In genomic region chr10:100022403-100022802, GRCh38 we compare ENCODE assay signal across 24 cellular contexts. TPM values are rescaled to one million over a fixed set of nuclear protein-coding genes. Genes with fewer than 3 reads are reported as not detected.
A peak's percentile ranks its signal among the peaks of the same experiment; 100 is the strongest.
DNase-seq lines count a peak whose midpoint lies in the region; TF ChIP-seq lines count a peak whose summit lies in the region.
"Had no signal": no experiment of that assay in that cellular context is flagged by ENCODE, and none has a peak within 500 bp of the region (broad histone marks: within the 10 kb centered on the region; RNA-seq: fewer than 3 reads in every experiment).

No MANE protein-coding gene starts in this region.

- CTCF ChIA-PET in HEK293 (lab: Yijun Ruan, JAX): interaction anchor here (0.6 to 3.9 kb wide), 5 partner anchors 12 to 230 kb away, joined by 3 to 18 read pairs (median 4); partner anchors contain the start of gene DNMBP

- H3K4me1 ChIP-seq in HEK293 (ENCODE audit: control insufficient read depth, insufficient read depth, low read length) (peaks cover 4% of the 10 kb centered on the region; the same call in 1 of the 2 replicates), uterus (no peaks in the 10 kb centered on the region)
- H3K4me1 ChIP-seq: left lung had no signal

- H3K4me1 Mint-ChIP-seq in mesothelial cell of epicardium (peaks cover 20% of the 10 kb centered on the region), osteocyte (ENCODE audit: unreplicated experiment) (peaks cover 25% of the 10 kb centered on the region)

- H3K4me3 ChIP-seq in HEK293 (ENCODE audit: low read depth, low read length): no peak overlapping the region
- no peak overlapping the region for H3K4me3 ChIP-seq in uterus
- H3K4me3 ChIP-seq: cardiac muscle cell, left lung, neural progenitor cell had no signal

- no peaks in the 10 kb centered on the region for H3K9me3 ChIP-seq in HEK293 (ENCODE audit: control insufficient read depth, insufficient read depth, low read depth, low read length)
- H3K9me3 ChIP-seq in uterus: no peaks in the 10 kb centered on the region

- POLR2A ChIA-PET in HEK293 (lab: Yijun Ruan, JAX): no interaction called here

- H3K9me3 Mint-ChIP-seq in mesothelial cell of epicardium (peaks cover 13% of the 10 kb centered on the region), osteocyte (ENCODE audit: unreplicated experiment) (no peaks in the 10 kb centered on the region)
- H3K9me3 Mint-ChIP-seq: activated CD4-positive, alpha-beta T cell treated with anti-CD3 and anti-CD28 coated beads, Interleukin-2, amount 10 ng/mL, durations not matched to agents 24 days and 14 days; activated naive CD8-positive, alpha-beta T cell treated with anti-CD3 and anti-CD28 coated beads, Interleukin-2, amount 10 ng/mL, durations not matched to agents 7 days and 5 days; activated T-helper 2 cell treated with anti-CD3 and anti-CD28 coated beads, Interferon-gamma antibody, Interleukin-2, Interleukin-4, amounts not matched to agents 10 μg/mL and 5 μg/mL and 100 μg/mL, durations not matched to agents 14 hours and 24 hours and 36 hours had no signal

- H3K36me3 ChIP-seq in HEK293 (ENCODE audit: control insufficient read depth in 2 of 2, insufficient read depth in 1 of 2, low read length in 2 of 2): no peaks in the 10 kb centered on the region
- H3K36me3 ChIP-seq in uterus: no peaks in the 10 kb centered on the region
- H3K36me3 ChIP-seq: cardiac muscle cell, left lung, neural progenitor cell had no signal

- no peak overlapping the region for H3K27ac ChIP-seq in HEK293 (ENCODE audit: extremely low read depth, low read depth, low read length)
- no peak overlapping the region for H3K27ac ChIP-seq in uterus
- H3K27ac ChIP-seq: cardiac muscle cell, epithelial cell of prostate, left lung, neural progenitor cell had no signal

- H3K4me3 Mint-ChIP-seq in mesothelial cell of epicardium (no peak overlapping the region), osteocyte (ENCODE audit: unreplicated experiment) (no peak overlapping the region)
- H3K4me3 Mint-ChIP-seq: activated CD4-positive, alpha-beta T cell treated with anti-CD3 and anti-CD28 coated beads, Interleukin-2, amount 10 ng/mL, durations not matched to agents 24 days and 14 days; activated naive CD8-positive, alpha-beta T cell treated with anti-CD3 and anti-CD28 coated beads, Interleukin-2, amount 10 ng/mL, durations not matched to agents 7 days and 5 days; neural progenitor cell had no signal

- TF ChIP-seq CTCF in HEK293 (tag by site-specific recombination; IDR thresholded peaks at IDR 0.05): no peak
- no peak for TF ChIP-seq CTCF in mesothelial cell of epicardium (IDR thresholded peaks at IDR 0.05; ENCODE audit: unreplicated experiment)
- no peak for TF ChIP-seq CTCF in uterus (IDR thresholded peaks at IDR 0.05)
- no peak for TF ChIP-seq CTCF in osteocyte (IDR thresholded peaks at IDR 0.05)

- TF ChIP-seq POLR2A in uterus (IDR thresholded peaks at IDR 0.05): no peak

- DNase-seq in NCI-H2171 treated with DMSO at 0.1 percent for 48 hours (lab: John Stamatoyannopoulos, UW) (peak; percentile 33), NCI-H2171 (lab: John Stamatoyannopoulos, UW) (no peak), amniotic epithelial cell (ENCODE audit: low read depth) (peak; percentile 32), mesothelial cell of epicardium (ENCODE audit: low spot score in 2 of 2, unreplicated experiment in 2 of 2) (no peak), uterus (no peak), 8988T (no peak), osteocyte (ENCODE audit: extremely low spot score, unreplicated experiment) (no peak)
- DNase-seq: activated CD4-positive, alpha-beta T cell treated with anti-CD3 and anti-CD28 coated beads, Interleukin-2, amount 10 ng/mL, durations not matched to agents 24 days and 14 days; activated naive CD8-positive, alpha-beta T cell treated with anti-CD3 and anti-CD28 coated beads, Interleukin-2, amount 10 ng/mL, durations not matched to agents 7 days and 5 days; DMS153; KBM-7; left lung; NCI-H1417 treated with DMSO at 0.1 percent for 48 hours; SHP77 treated with DMSO at 0.1 percent for 48 hours; stimulated activated CD4-positive, alpha-beta T cell treated with anti-CD3 and anti-CD28 coated beads, Interleukin-4, amount 100 ng/mL, for 24 hours had no signal

- H3K27me3 Mint-ChIP-seq in mesothelial cell of epicardium (ENCODE audit: low read depth) (no peaks in the 10 kb centered on the region), osteocyte (ENCODE audit: unreplicated experiment) (no peaks in the 10 kb centered on the region)

- H3K27ac Mint-ChIP-seq in mesothelial cell of epicardium: peak overlapping the region; percentile 57
- H3K27ac Mint-ChIP-seq in osteocyte (ENCODE audit: unreplicated experiment): no peak overlapping the region
- H3K27ac Mint-ChIP-seq: activated CD4-positive, alpha-beta T cell treated with anti-CD3 and anti-CD28 coated beads, Interleukin-2, amount 10 ng/mL, durations not matched to agents 24 days and 14 days; activated naive CD8-positive, alpha-beta T cell treated with anti-CD3 and anti-CD28 coated beads, Interleukin-2, amount 10 ng/mL, durations not matched to agents 7 days and 5 days; activated T-helper 2 cell treated with anti-CD3 and anti-CD28 coated beads, Interferon-gamma antibody, Interleukin-2, Interleukin-4, amounts not matched to agents 10 μg/mL and 5 μg/mL and 100 μg/mL, durations not matched to agents 14 hours and 24 hours and 36 hours; neural progenitor cell had no signal

- H3K36me3 Mint-ChIP-seq in mesothelial cell of epicardium (no peaks in the 10 kb centered on the region), osteocyte (ENCODE audit: unreplicated experiment) (no peaks in the 10 kb centered on the region)
- H3K36me3 Mint-ChIP-seq: activated naive CD8-positive, alpha-beta T cell treated with anti-CD3 and anti-CD28 coated beads, Interleukin-2, amount 10 ng/mL, durations not matched to agents 7 days and 5 days; neural progenitor cell had no signal

- H3K27me3 ChIP-seq in uterus: no peaks in the 10 kb centered on the region
- H3K27me3 ChIP-seq: cardiac muscle cell, neural progenitor cell had no signal

- intact Hi-C loops in uterus (cut with DNase I; ENCODE audit: low total_unique reads): no loop called here

TF ChIP-seq in HEK293, 187 proteins besides CTCF, POLR2A, EP300 and RAD21:
- no peak for TF ChIP-seq ZNF692 (tag by site-specific recombination; IDR thresholded peaks at IDR 0.05)
- TF ChIP-seq, protein P1, sequence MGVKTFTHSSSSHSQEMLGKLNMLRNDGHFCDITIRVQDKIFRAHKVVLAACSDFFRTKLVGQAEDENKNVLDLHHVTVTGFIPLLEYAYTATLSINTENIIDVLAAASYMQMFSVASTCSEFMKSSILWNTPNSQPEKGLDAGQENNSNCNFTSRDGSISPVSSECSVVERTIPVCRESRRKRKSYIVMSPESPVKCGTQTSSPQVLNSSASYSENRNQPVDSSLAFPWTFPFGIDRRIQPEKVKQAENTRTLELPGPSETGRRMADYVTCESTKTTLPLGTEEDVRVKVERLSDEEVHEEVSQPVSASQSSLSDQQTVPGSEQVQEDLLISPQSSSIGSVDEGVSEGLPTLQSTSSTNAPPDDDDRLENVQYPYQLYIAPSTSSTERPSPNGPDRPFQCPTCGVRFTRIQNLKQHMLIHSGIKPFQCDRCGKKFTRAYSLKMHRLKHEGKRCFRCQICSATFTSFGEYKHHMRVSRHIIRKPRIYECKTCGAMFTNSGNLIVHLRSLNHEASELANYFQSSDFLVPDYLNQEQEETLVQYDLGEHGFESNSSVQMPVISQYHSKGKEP (tag by site-specific recombination; IDR thresholded peaks at IDR 0.05): peak; percentile 67
- no peak for TF ChIP-seq ZNF521 (tag by site-specific recombination; IDR thresholded peaks at IDR 0.05)
- no peak for TF ChIP-seq OVOL3 (tag by site-specific recombination; IDR thresholded peaks at IDR 0.05)
- 0 out of 2 replicates have a peak, but pooled peaks have one; percentile 17 for TF ChIP-seq ZNF664 (tag by site-specific recombination; IDR thresholded peaks at IDR 0.05)
- TF ChIP-seq ZNF404 (tag by site-specific recombination; IDR thresholded peaks at IDR 0.05): no peak
- TF ChIP-seq ZNF423 (tag by site-specific recombination; IDR thresholded peaks at IDR 0.05): no peak

RNA-seq across cellular contexts. Expression of gene DNMBP, which starts 12.7 kb away (rescaled TPM):
- total RNA-seq in mesothelial cell of epicardium: 34.7 to 35.8 TPM (median 35.3 TPM) in 3 replicates
- total RNA-seq in uterus: 10 to 100 TPM in 3 of 4 donors, 1 to 10 TPM in 1; 5.9 to 34.9 (median 22.4) TPM
- 16.2 and 17.5 TPM in 2 replicates for total RNA-seq in osteocyte

RNA-seq across cellular contexts. Expression of gene CPN1, which starts 59.3 kb away (rescaled TPM):
- total RNA-seq in mesothelial cell of epicardium: not detected in 3 replicates
- total RNA-seq in uterus: not detected
- not detected in 2 replicates for total RNA-seq in osteocyte
- total RNA-seq: activated CD4-positive, alpha-beta T cell treated with anti-CD3 and anti-CD28 coated beads, Interleukin-2, amount 10 ng/mL, durations not matched to agents 24 days and 14 days; activated naive CD8-positive, alpha-beta T cell treated with anti-CD3 and anti-CD28 coated beads, Interleukin-2, amount 10 ng/mL, durations not matched to agents 7 days and 5 days; activated T-helper 2 cell treated with anti-CD3 and anti-CD28 coated beads, Interferon-gamma antibody, Interleukin-2, Interleukin-4, amounts not matched to agents 10 μg/mL and 5 μg/mL and 100 μg/mL, durations not matched to agents 14 hours and 24 hours and 36 hours; cardiac muscle cell; dermis microvascular lymphatic vessel endothelial cell; left lung; mononuclear cell; NCI-H460; T-helper 1 cell treated with Interleukin-12 subunit alpha and Interleukin-12 subunit beta and Interleukin-4 antibody, amounts not matched to agents 30 ng/mL and 1 ng/mL, for 36 hours had no signal

Comparison
In these comparisons a context has a peak if more than half of its experiments do, and no peak if none do; other contexts are left out.
1. DNase-seq: peak in NCI-H2171 treated with DMSO at 0.1 percent for 48 hours (single experiment) and amniotic epithelial cell (single experiment); none in NCI-H2171 (single experiment), mesothelial cell of epicardium (0 of 2), uterus (0 of 2), 8988T (single experiment) and osteocyte (single experiment).